Comparison of ENCODE assay signal across 24 cellular contexts in genomic region chr21:18298228-18298627, GRCh38. TPM values are rescaled to one million over a fixed set of nuclear protein-coding genes. Genes with fewer than 3 reads are reported as not detected.
DNase-seq lines count a peak whose midpoint lies in the region; ATAC-seq, FAIRE-seq and TF ChIP-seq lines count a peak whose summit lies in the region.
"Had no signal": no experiment of that assay in that cellular context is flagged by ENCODE, and none has a peak within 500 bp of the region (broad histone marks: within the 10 kb centered on the region; RNA-seq: fewer than 3 reads in every experiment).

No MANE protein-coding gene starts in this region.

- H3K9me3 ChIP-seq in iPS DF 6.9 (ENCODE audit: control insufficient read depth, insufficient read depth, low read length), result no peaks in the 10 kb centered on the region
- H3K9me3 ChIP-seq: MG63, SK-N-SH, stomach, tibial artery had no signal

- no peak overlapping the region for H3K4me3 ChIP-seq in iPS DF 6.9 (ENCODE audit: low read length)
- H3K4me3 ChIP-seq: dorsolateral prefrontal cortex, MG63, stomach, tibial artery had no signal

- no peak for ATAC-seq in GM18858 (IDR thresholded peaks at IDR 0.05; ENCODE audit: unreplicated experiment)
- no peak for ATAC-seq in GM21529 (IDR thresholded peaks at IDR 0.05; ENCODE audit: unreplicated experiment)
- ATAC-seq: natural killer cell had no signal

- no peaks in the 10 kb centered on the region for H3K27me3 ChIP-seq in iPS DF 6.9 (ENCODE audit: control insufficient read depth, insufficient read depth, low read length)
- H3K27me3 ChIP-seq: MG63, stomach, tibial artery had no signal

- H3K36me3 ChIP-seq in iPS DF 6.9 (ENCODE audit: control insufficient read depth, insufficient read depth, low read length), result no peaks in the 10 kb centered on the region
- H3K36me3 ChIP-seq: MG63, stomach, tibial artery had no signal

- H3K4me1 ChIP-seq in iPS DF 6.9 (ENCODE audit: control insufficient read depth, insufficient read depth, low read length), result no peaks in the 10 kb centered on the region; the same call in 1 of the 2 replicates
- H3K4me1 ChIP-seq: stomach, tibial artery had no signal

- DNase-seq in D721Med (ENCODE audit: insufficient read length, low spot score), result no peak
- DNase-seq in LHCN-M2 (ENCODE audit: low read depth), result peak; percentile 19
- DNase-seq in RPMI8226, result peak; percentile 23
- peak; percentile 11 for DNase-seq in iPS DF 6.9 (ENCODE audit: low read depth, low spot score)
- no peak for DNase-seq in activated gamma-delta T cell treated with Interleukin-2 at 50 U/mL for 16 hours
- DNase-seq in ecto neural progenitor cell (ENCODE audit: low spot score), result no peak
- DNase-seq: activated CD4-positive, alpha-beta T cell treated with anti-CD3 and anti-CD28 coated beads for 48 hours; activated naive CD4-positive, alpha-beta T cell; activated T-cell treated with anti-CD3 and anti-CD28 coated beads, Interleukin-2, amount 50 U/mL, for 48 hours; dorsolateral prefrontal cortex; HCEC 1CT; kidney; MG63; natural killer cell; NCI-H1436; NCI-H2081 treated with DMSO at 0.1 percent for 48 hours; NCI-H510A; SK-N-SH; stomach; tibial artery had no signal

- FAIRE-seq in D721Med (lab: Jason Lieb, UNC), result peak; percentile 83
- FAIRE-seq: kidney had no signal

- no CpG with 5 or more reads among the region's 1 CpG for WGBS in iPS DF 6.9 (ENCODE audit: insufficient coverage, insufficient read length)

- no peak for TF ChIP-seq CTCF in D721Med (IDR thresholded peaks at IDR 0.05; ENCODE audit: insufficient read depth, missing control alignments)

- no peak overlapping the region for H3K27ac ChIP-seq in iPS DF 6.9 (ENCODE audit: low read length)
- H3K27ac ChIP-seq: dorsolateral prefrontal cortex, stomach, tibial artery had no signal

RNA-seq across cellular contexts. Expression of gene CHODL, which starts 53.6 kb away (rescaled TPM):
- total RNA-seq in LHCN-M2 (2014; rRNA removed), result 0.19 TPM in 1 of 2 replicates, not detected in the other
- polyA plus RNA-seq in LHCN-M2 (2012), result 0.05 TPM
- total RNA-seq: HT-29; T-helper 2 cell treated with Interferon-gamma antibody and Interleukin-4, amounts not matched to agents 100 ng/mL and 5 ng/mL, for 36 hours had no signal
- polyA plus RNA-seq: SK-N-SH had no signal

Comparison
In these comparisons a context has a peak if more than half of its experiments do, and no peak if none do; other contexts are left out.
1. DNase-seq: peak in LHCN-M2 (single experiment), RPMI8226 (single experiment) and iPS DF 6.9 (single experiment); none in D721Med (single experiment), activated gamma-delta T cell treated with Interleukin-2 at 50 U/mL for 16 hours (single experiment) and ecto neural progenitor cell (single experiment).